In the genomic region with DNA sequence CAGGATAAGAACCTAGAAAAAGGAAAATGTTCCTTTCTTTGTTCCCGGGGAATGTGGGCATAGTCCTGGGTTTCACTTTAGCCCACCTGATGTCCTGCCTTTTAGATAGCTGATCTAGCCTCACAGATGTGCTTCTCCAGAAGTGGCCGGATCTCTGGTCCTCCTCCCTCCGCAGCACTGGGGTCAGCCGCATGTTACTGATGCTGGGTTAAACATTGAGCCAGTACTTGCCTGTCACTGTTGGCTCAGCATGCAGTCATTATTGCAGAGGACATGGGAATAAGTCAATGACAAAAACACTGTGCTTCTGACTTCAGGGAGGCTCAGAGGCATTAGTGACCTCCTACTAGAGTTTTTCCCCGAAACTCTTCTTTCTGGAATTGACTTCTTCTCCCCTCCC, we compare ENCODE assay signal across 11 cellular contexts. TPM values are rescaled to one million over a fixed set of nuclear protein-coding genes. Genes with fewer than 3 reads are reported as not detected.
DNase-seq lines count a peak whose midpoint lies in the region; ATAC-seq and TF ChIP-seq lines count a peak whose summit lies in the region.
"Had no signal": no experiment of that assay in that cellular context is flagged by ENCODE, and none has a peak within 500 bp of the region (broad histone marks: within the 10 kb centered on the region; RNA-seq: fewer than 3 reads in every experiment).

No MANE protein-coding gene starts in this region.

- TF ChIP-seq CTCF in Caco-2 (IDR thresholded peaks at IDR 0.05; ENCODE audit: insufficient read depth in 1 of 2, low read depth in 1 of 2, low read length in 1 of 2, severe bottlenecking in 1 of 2, unreplicated experiment in 1 of 2) (no peak), psoas muscle (IDR thresholded peaks at IDR 0.05) (no peak)

- CTCF ChIA-PET in Caco-2 (lab: Charles Lee) = no interaction called here
- CTCF ChIA-PET in activated CD8-positive, alpha-beta memory T cell treated with anti-CD3 and anti-CD28 coated beads, Interleukin-2, amount 10 ng/mL, durations not matched to agents 7 days and 5 days (lab: Charles Lee) = interaction anchor here (1.0 to 1.4 kb wide), 4 partner anchors 10 to 25 kb away, joined by 3 to 4 read pairs (median 4); no protein-coding TSS in a partner anchor

- intact Hi-C loops in Caco-2 (cut with micrococcal nuclease; ENCODE audit: unreplicated experiment) = loop anchor here (5.0 kb wide), 1 partner anchor 40 kb away; no protein-coding TSS in a partner anchor
- intact Hi-C loops in Right ventricle myocardium inferior (cut with DNase I) = no loop called here
- intact Hi-C loops in psoas muscle (cut with DNase I) = no loop called here

- peaks cover 42% of the 10 kb centered on the region for H3K36me3 Mint-ChIP-seq in Caco-2 (ENCODE audit: insufficient read depth, unreplicated experiment)
- H3K36me3 Mint-ChIP-seq in activated CD8-positive, alpha-beta memory T cell treated with anti-CD3 and anti-CD28 coated beads, Interleukin-2, amount 10 ng/mL, durations not matched to agents 7 days and 5 days = peaks cover 20% of the 10 kb centered on the region

- ATAC-seq in activated CD8-positive, alpha-beta memory T cell treated with anti-CD3 and anti-CD28 coated beads, Interleukin-2, amount 10 ng/mL, durations not matched to agents 7 days and 5 days = no peak
- ATAC-seq in Right ventricle myocardium inferior (peak; percentile 45), psoas muscle (no peak), HG03159 (IDR thresholded peaks at IDR 0.05; ENCODE audit: unreplicated experiment) (no peak), HG02642 (IDR thresholded peaks at IDR 0.05; ENCODE audit: poor library complexity, unreplicated experiment) (no peak), left lobe of liver (no peak)

- H3K27ac ChIP-seq in psoas muscle = peak overlapping the region; percentile 61
- H3K27ac ChIP-seq: ovary had no signal

- H3K36me3 ChIP-seq in Caco-2 (ENCODE audit: control insufficient read depth, insufficient read depth, low read length) (no peaks in the 10 kb centered on the region; the same call in 1 of the 2 replicates), psoas muscle (ENCODE audit: insufficient read depth in 1 of 2, low read depth in 1 of 2) (no peaks in the 10 kb centered on the region)
- H3K36me3 ChIP-seq: ovary had no signal

- H3K27me3 Mint-ChIP-seq in Caco-2 (ENCODE audit: insufficient read depth, unreplicated experiment) = no peaks in the 10 kb centered on the region
- no peaks in the 10 kb centered on the region for H3K27me3 Mint-ChIP-seq in activated CD8-positive, alpha-beta memory T cell treated with anti-CD3 and anti-CD28 coated beads, Interleukin-2, amount 10 ng/mL, durations not matched to agents 7 days and 5 days

- 56 to 64% (median 56%) methylated on average over 5 of the region's 5 CpGs for WGBS in psoas muscle, 3 donors

- H3K4me3 ChIP-seq in Caco-2 (ENCODE audit: low read depth, low read length) (no peak overlapping the region), psoas muscle (no peak overlapping the region)
- H3K4me3 ChIP-seq: ovary had no signal

- H3K27ac Mint-ChIP-seq in Caco-2 (ENCODE audit: unreplicated experiment) = peak overlapping the region; percentile 43
- H3K27ac Mint-ChIP-seq in activated CD8-positive, alpha-beta memory T cell treated with anti-CD3 and anti-CD28 coated beads, Interleukin-2, amount 10 ng/mL, durations not matched to agents 7 days and 5 days = peak overlapping the region; percentile 11

- BruUV-seq in Caco-2 (replicated peaks; lab: Mats Ljungman, UMichigan) = no TSS peak

- no peaks in the 10 kb centered on the region for H3K27me3 ChIP-seq in Caco-2 (replicated peaks; ENCODE audit: control insufficient read depth, insufficient read depth, low read length)
- no peaks in the 10 kb centered on the region for H3K27me3 ChIP-seq in psoas muscle (ENCODE audit: insufficient read depth in 3 of 3, low read length in 2 of 3)
- H3K27me3 ChIP-seq: ovary had no signal

- no peaks in the 10 kb centered on the region for H3K9me3 Mint-ChIP-seq in Caco-2 (ENCODE audit: unreplicated experiment)
- H3K9me3 Mint-ChIP-seq in activated CD8-positive, alpha-beta memory T cell treated with anti-CD3 and anti-CD28 coated beads, Interleukin-2, amount 10 ng/mL, durations not matched to agents 7 days and 5 days (ENCODE audit: low read depth) = no peaks in the 10 kb centered on the region

- DNase-seq in Caco-2 (no peak), Right ventricle myocardium inferior (ENCODE audit: missing footprints) (no peak), psoas muscle (no peak), Ammon's horn (ENCODE audit: low spot score) (no peak), left lobe of liver (ENCODE audit: low spot score) (no peak)
- no peak for DNase-seq in activated CD8-positive, alpha-beta memory T cell treated with anti-CD3 and anti-CD28 coated beads, Interleukin-2, amount 10 ng/mL, durations not matched to agents 7 days and 5 days
- DNase-seq: HCEC 1CT, Kasumi-1, ovary had no signal

- POLR2A ChIA-PET in Caco-2 (lab: Charles Lee) = no interaction called here

- H3K4me3 Mint-ChIP-seq in Caco-2 (ENCODE audit: unreplicated experiment) = no peak overlapping the region
- no peak overlapping the region for H3K4me3 Mint-ChIP-seq in activated CD8-positive, alpha-beta memory T cell treated with anti-CD3 and anti-CD28 coated beads, Interleukin-2, amount 10 ng/mL, durations not matched to agents 7 days and 5 days

- peaks cover 28% of the 10 kb centered on the region for H3K4me1 Mint-ChIP-seq in Caco-2 (ENCODE audit: low read depth, unreplicated experiment)
- peaks cover 74% of the 10 kb centered on the region for H3K4me1 Mint-ChIP-seq in activated CD8-positive, alpha-beta memory T cell treated with anti-CD3 and anti-CD28 coated beads, Interleukin-2, amount 10 ng/mL, durations not matched to agents 7 days and 5 days

- H3K9me3 ChIP-seq in Caco-2 (no peaks in the 10 kb centered on the region), psoas muscle (no peaks in the 10 kb centered on the region)
- H3K9me3 ChIP-seq: ovary had no signal

- H3K4me1 ChIP-seq in Caco-2 (peaks cover 9% of the 10 kb centered on the region), psoas muscle (peaks cover 65% of the 10 kb centered on the region)

RNA-seq across cellular contexts. Expression of a gene that starts 27.6 kb away (rescaled TPM):
- total RNA-seq in Caco-2 (2022) = 89.0 and 95.7 TPM in 2 replicates
- 10 to 100 TPM; 51.6 to 54.1 TPM for total RNA-seq in activated CD8-positive, alpha-beta memory T cell treated with anti-CD3 and anti-CD28 coated beads, Interleukin-2, amount 10 ng/mL, durations not matched to agents 7 days and 5 days
- 32.9 TPM for total RNA-seq in Right ventricle myocardium inferior
- total RNA-seq in psoas muscle = 10 to 100 TPM; 33.9 to 53.1 (median 41.1) TPM
- polyA plus RNA-seq in psoas muscle = 100 to 1,000 TPM in 1 of 3 donors, 10 to 100 TPM in 2; 26.5 to 111 (median 39.6) TPM
- 6.3 TPM for total RNA-seq in left lobe of liver
